In genomic region chr14:35295845-35296161, GRCh38 we compare ENCODE assay signal across 11 cellular contexts. TPM values are rescaled to one million over a fixed set of nuclear protein-coding genes. Genes with fewer than 3 reads are reported as not detected.
DNase-seq lines count a peak whose midpoint lies in the region; ATAC-seq, FAIRE-seq and TF ChIP-seq lines count a peak whose summit lies in the region.
"Had no signal": no experiment of that assay in that cellular context is flagged by ENCODE, and none has a peak within 500 bp of the region (broad histone marks: within the 10 kb centered on the region; RNA-seq: fewer than 3 reads in every experiment).

No MANE protein-coding gene starts in this region.

- no peak for TF ChIP-seq EP300 in A549 (IDR thresholded peaks at IDR 0.05)

- H3K4me1 Mint-ChIP-seq in CD4-positive, alpha-beta T cell (ENCODE audit: low read depth), result peaks cover 69% of the 10 kb centered on the region
- H3K4me1 Mint-ChIP-seq in WTC11, result peaks cover 23% of the 10 kb centered on the region

- POLR2A ChIA-PET in A549 (lab: Yijun Ruan, JAX) (no interaction called here), WTC11 (lab: Charles Lee) (no interaction called here)
- POLR2A ChIA-PET in CD4-positive, alpha-beta T cell (lab: Charles Lee), result interaction anchor here (0.8 to 6.0 kb wide), 2 partner anchors 51 to 107 kb away, joined by 3 to 173 read pairs; partner anchors contain the start of gene NFKBIA

- no peaks in the 10 kb centered on the region for H3K9me3 ChIP-seq in A549
- no peaks in the 10 kb centered on the region for H3K9me3 ChIP-seq in CD4-positive, alpha-beta T cell (ENCODE audit: control insufficient read depth, low read length)
- no peaks in the 10 kb centered on the region for H3K9me3 ChIP-seq in mesenchymal stem cell (ENCODE audit: control insufficient read depth, low read length)

- ATAC-seq in A549 (no peak), WTC11 (no peak), HG03097 (IDR thresholded peaks at IDR 0.05; ENCODE audit: low FRiP score, unreplicated experiment) (no peak)
- no peak for ATAC-seq in CD4-positive, alpha-beta T cell (ENCODE audit: poor library complexity)

- intact Hi-C loops in CD4-positive, alpha-beta T cell (cut with DNase I, micrococcal nuclease), result loop anchor here in 1 of 2 experiments (2.0 to 5.0 kb wide), 3 partner anchors 64 to 173 kb away; partner anchors contain the start of gene PRORP

- H3K79me1 ChIP-seq in mesenchymal stem cell (replicated peaks; ENCODE audit: low read length, poor library complexity, severe bottlenecking), result no peaks in the 10 kb centered on the region

- no peaks in the 10 kb centered on the region for H3K9me3 Mint-ChIP-seq in CD4-positive, alpha-beta T cell
- no peaks in the 10 kb centered on the region for H3K9me3 Mint-ChIP-seq in WTC11

- no peak overlapping the region for H2BK12ac ChIP-seq in mesenchymal stem cell (ENCODE audit: low read length in 2 of 2)

- CTCF ChIA-PET in A549 (lab: Yijun Ruan, JAX) (interaction anchor here (1.5 kb wide), 1 partner anchor 109 kb away, joined by 3 read pairs; the partner anchor contains the start of gene NFKBIA), WTC11 (lab: Charles Lee) (no interaction called here)
- CTCF ChIA-PET in CD4-positive, alpha-beta T cell (lab: Charles Lee), result no interaction called here

- no peaks in the 10 kb centered on the region for H3K27me3 Mint-ChIP-seq in CD4-positive, alpha-beta T cell
- H3K27me3 Mint-ChIP-seq in WTC11 (ENCODE audit: low read depth), result no peaks in the 10 kb centered on the region

- H3K14ac ChIP-seq in mesenchymal stem cell (ENCODE audit: low read length in 2 of 2), result no peak overlapping the region

- 94% methylated on average over 1 of the region's 1 CpG for WGBS in A549 (ENCODE audit: missing lambda C conversion rate)
- WGBS in mesenchymal stem cell, result 100% methylated on average over 1 of the region's 1 CpG

- H3K23ac ChIP-seq in mesenchymal stem cell (ENCODE audit: low read length in 2 of 2), result no peak overlapping the region

- H3K18ac ChIP-seq in mesenchymal stem cell (ENCODE audit: low read depth in 1 of 2, low read length in 2 of 2), result no peak overlapping the region

- H3K27ac ChIP-seq in A549 (peak overlapping the region in 1 of 2 experiments; percentile 15; a peak in 1 of 6 replicates), mesenchymal stem cell (ENCODE audit: low read length, poor library complexity, severe bottlenecking) (no peak overlapping the region)
- H3K27ac ChIP-seq in CD4-positive, alpha-beta T cell (ENCODE audit: low read depth, low read length), result no peak overlapping the region

- peak overlapping the region; percentile 38 for H3K4me3 Mint-ChIP-seq in CD4-positive, alpha-beta T cell
- no peak overlapping the region for H3K4me3 Mint-ChIP-seq in WTC11

- H2BK5ac ChIP-seq in mesenchymal stem cell (ENCODE audit: low read depth, low read length, poor library complexity, severe bottlenecking), result peak overlapping the region; percentile 57

- TF ChIP-seq POLR2A in A549 (IDR thresholded peaks at IDR 0.05; ENCODE audit: low read length), result no peak

- H3K36me3 Mint-ChIP-seq in CD4-positive, alpha-beta T cell (ENCODE audit: low read depth), result peaks cover 34% of the 10 kb centered on the region
- H3K36me3 Mint-ChIP-seq in WTC11, result no peaks in the 10 kb centered on the region

- DNase-seq in A549 (ENCODE audit: low read depth in 1 of 2, low spot score in 1 of 2) (no peak), WTC11 (ENCODE audit: low spot score) (no peak), mesenchymal stem cell (no peak), H7 (no peak), NCI-H2107 treated with DMSO at 0.1 percent for 48 hours (lab: John Stamatoyannopoulos, UW; ENCODE audit: unreplicated experiment) (no peak), NCI-H187 (lab: John Stamatoyannopoulos, UW) (no peak)
- no peak for DNase-seq in CD4-positive, alpha-beta T cell
- DNase-seq: NCI-H1694 treated with DMSO at 0.1 percent for 48 hours; NK-92 treated with Interleukin-12 subunit alpha and Interleukin-12 subunit beta, amount 100 ng/mL, for 24 hours had no signal

- H3K36me3 ChIP-seq in mesenchymal stem cell (ENCODE audit: control insufficient read depth in 1 of 2, insufficient read depth in 2 of 2, low read depth in 1 of 2, low read length in 2 of 2) (peaks cover 3 to 12% of the 10 kb centered on the region in 2 experiments), H7 (replicated peaks; ENCODE audit: control insufficient read depth, insufficient read depth, low read length) (no peaks in the 10 kb centered on the region; the same call in 1 of the 2 replicates)

- H2BK120ac ChIP-seq in mesenchymal stem cell (ENCODE audit: low read depth, low read length), result no peak overlapping the region

- H3K27me3 ChIP-seq in CD4-positive, alpha-beta T cell (ENCODE audit: control insufficient read depth, insufficient read depth, low read length), result no peaks in the 10 kb centered on the region
- H3K27me3 ChIP-seq in mesenchymal stem cell (ENCODE audit: control insufficient read depth in 1 of 2, insufficient read depth in 1 of 2, low read length in 2 of 2), result no peaks in the 10 kb centered on the region
- no peaks in the 10 kb centered on the region for H3K27me3 ChIP-seq in H7 (ENCODE audit: control insufficient read depth, insufficient read depth, low read length)

- no peak for TF ChIP-seq RAD21 in A549 (conservative IDR thresholded peaks at IDR 0.05 in 1 of 2, IDR thresholded peaks at IDR 0.05 in 1 of 2)

- H3K27ac Mint-ChIP-seq in CD4-positive, alpha-beta T cell, result peak overlapping the region; percentile 57
- peak overlapping the region; percentile 85 for H3K27ac Mint-ChIP-seq in WTC11

- H3K4me2 ChIP-seq in A549, result peak overlapping the region; percentile 89; the same call in 1 of the 3 replicates
- no peak overlapping the region for H3K4me2 ChIP-seq in mesenchymal stem cell (ENCODE audit: low read length, poor library complexity, severe bottlenecking)

- no peak for TF ChIP-seq CTCF in A549 (IDR thresholded peaks at IDR 0.05)
- TF ChIP-seq CTCF in CD4-positive, alpha-beta T cell (IDR thresholded peaks at IDR 0.05), result no peak
- no peak for TF ChIP-seq CTCF in WTC11 (IDR thresholded peaks at IDR 0.05)

- H3K4me1 ChIP-seq in A549 (peaks cover 44% of the 10 kb centered on the region), mesenchymal stem cell (ENCODE audit: control insufficient read depth, insufficient read depth, low read depth, low read length) (peaks cover 10% of the 10 kb centered on the region)

- H4K8ac ChIP-seq in mesenchymal stem cell (ENCODE audit: low read length), result no peak overlapping the region

- no peak overlapping the region for H2BK15ac ChIP-seq in mesenchymal stem cell (ENCODE audit: low read depth, poor library complexity, severe bottlenecking)

- no peak overlapping the region for H3K9ac ChIP-seq in mesenchymal stem cell (ENCODE audit: low read length)

- no peak overlapping the region for H4K91ac ChIP-seq in mesenchymal stem cell (ENCODE audit: low read length)

- H3K4ac ChIP-seq in mesenchymal stem cell (ENCODE audit: low read depth in 1 of 2, low read length in 2 of 2), result no peak overlapping the region

- no peak overlapping the region for H2AFZ ChIP-seq in mesenchymal stem cell (ENCODE audit: low read depth, low read length)

- H2AK5ac ChIP-seq in mesenchymal stem cell (ENCODE audit: low read length, severe bottlenecking), result no peak overlapping the region

- no peak for FAIRE-seq in A549 (lab: Jason Lieb, UNC)
- FAIRE-seq: H1 had no signal

- H3K4me3 ChIP-seq in A549 (no peak overlapping the region), mesenchymal stem cell (ENCODE audit: insufficient read depth in 1 of 2, low read depth in 1 of 2, low read length in 2 of 2) (no peak overlapping the region), H7 (ENCODE audit: insufficient read depth, low read depth, low read length) (no peak overlapping the region)

TF ChIP-seq in A549, 52 proteins besides CTCF, POLR2A, EP300 and RAD21 (continues in another document):
- TF ChIP-seq CBX2 (IDR thresholded peaks at IDR 0.05; ENCODE audit: borderline replicate concordance, low read depth), result no peak
- no peak for TF ChIP-seq HOXB5 (CRISPR knock-in tag; IDR thresholded peaks at IDR 0.05)
- no peak for TF ChIP-seq SREBF2 (IDR thresholded peaks at IDR 0.05)
- TF ChIP-seq HOXB13 (CRISPR knock-in tag; IDR thresholded peaks at IDR 0.05; ENCODE audit: low read depth), result no peak
- TF ChIP-seq FOSL2 (IDR thresholded peaks at IDR 0.05), result no peak
- TF ChIP-seq FOSL2 (CRISPR knock-in tag; IDR thresholded peaks at IDR 0.05), result no peak
- no peak for TF ChIP-seq FOXS1 (CRISPR knock-in tag; IDR thresholded peaks at IDR 0.05)
- no peak for TF ChIP-seq MYC (IDR thresholded peaks at IDR 0.05; ENCODE audit: borderline replicate concordance, low read length)
- no peak for TF ChIP-seq JUNB (IDR thresholded peaks at IDR 0.05)
- TF ChIP-seq GATA3 (IDR thresholded peaks at IDR 0.05; ENCODE audit: borderline replicate concordance), result no peak

TF ChIP-seq in WTC11, 78 proteins besides CTCF, POLR2A, EP300 and RAD21 (continues in another document):
- TF ChIP-seq ZNF263 (CRISPR knock-in tag; IDR thresholded peaks at IDR 0.05; ENCODE audit: low read depth), result no peak
- no peak for TF ChIP-seq PRRX2 (CRISPR knock-in tag; IDR thresholded peaks at IDR 0.05)
- TF ChIP-seq ATF1 (CRISPR knock-in tag; IDR thresholded peaks at IDR 0.05), result no peak
- no peak for TF ChIP-seq TP53 (CRISPR knock-in tag; IDR thresholded peaks at IDR 0.05)
- TF ChIP-seq ZNF396 (CRISPR knock-in tag; IDR thresholded peaks at IDR 0.05; ENCODE audit: borderline replicate concordance), result no peak
- TF ChIP-seq RELA (CRISPR knock-in tag; IDR thresholded peaks at IDR 0.05; ENCODE audit: borderline replicate concordance), result no peak
- TF ChIP-seq, protein P1, sequence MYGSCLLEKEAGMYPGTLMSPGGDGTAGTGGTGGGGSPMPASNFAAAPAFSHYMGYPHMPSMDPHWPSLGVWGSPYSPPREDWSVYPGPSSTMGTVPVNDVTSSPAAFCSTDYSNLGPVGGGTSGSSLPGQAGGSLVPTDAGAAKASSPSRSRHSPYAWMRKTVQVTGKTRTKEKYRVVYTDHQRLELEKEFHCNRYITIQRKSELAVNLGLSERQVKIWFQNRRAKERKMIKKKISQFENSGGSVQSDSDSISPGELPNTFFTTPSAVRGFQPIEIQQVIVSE (CRISPR knock-in tag; IDR thresholded peaks at IDR 0.05; ENCODE audit: borderline replicate concordance), result no peak

RNA-seq across cellular contexts. Expression of gene PSMA6, which starts 3.6 kb away (rescaled TPM):
- 321 and 369 TPM in 2 replicates for polyA plus RNA-seq in A549 (2011; rRNA removed)
- 195 and 206 TPM in 2 replicates for polyA plus RNA-seq in A549 (2012; cell fraction: cytosol; rRNA removed)
- 92.2 and 156 TPM in 2 replicates for polyA plus RNA-seq in A549 (2012; cell fraction: nucleus; rRNA removed)
- 395 to 409 TPM (median 406 TPM) in 3 replicates for polyA plus RNA-seq in A549 (2017; fragmentation: RNase III; extraction: RNeasy Plus Mini Kit Qiagen cat#74134 plus additional on column Dnase treatment)
- 86.4 and 111 TPM in 2 replicates for polyA minus RNA-seq in A549 (2011; rRNA and poly(A)+ RNA removed)
- 10 to 100 TPM; 80.8 TPM for total RNA-seq in CD4-positive, alpha-beta T cell
- total RNA-seq in WTC11 (2021), result 197 to 215 TPM (median 210 TPM) in 3 replicates
- 290 TPM for polyA plus RNA-seq in mesenchymal stem cell (2013, experiment 1 of 2)
- polyA plus RNA-seq in mesenchymal stem cell (2013, experiment 2 of 2), result 302 TPM
- 206 and 232 TPM in 2 replicates for total RNA-seq in H7 (2014; rRNA removed; shearing (Covaris generic))
